Comparison of ENCODE assay signal across 15 cellular contexts in genomic region chr6:70079241-70079640, GRCh38.
DNase-seq lines count a peak whose midpoint lies in the region; ATAC-seq and TF ChIP-seq lines count a peak whose summit lies in the region.
"Had no signal": no experiment of that assay in that cellular context is flagged by ENCODE, and none has a peak within 500 bp of the region (broad histone marks: within the 10 kb centered on the region; RNA-seq: fewer than 3 reads in every experiment).

No MANE protein-coding gene starts in this region.

- no peak for TF ChIP-seq POLR2A in upper lobe of left lung (IDR thresholded peaks at IDR 0.05)

- no peaks in the 10 kb centered on the region for H3K4me1 ChIP-seq in upper lobe of left lung

- peak; percentile 67 for ATAC-seq in GM19351 (IDR thresholded peaks at IDR 0.05; ENCODE audit: unreplicated experiment)
- peak; percentile 50 for ATAC-seq in GM21786 (IDR thresholded peaks at IDR 0.05; ENCODE audit: unreplicated experiment)
- peak; percentile 61 for ATAC-seq in HG03521 (IDR thresholded peaks at IDR 0.05; ENCODE audit: unreplicated experiment)
- no peak for ATAC-seq in upper lobe of left lung (ENCODE audit: low FRiP score in 2 of 2)
- ATAC-seq: CD8-positive, alpha-beta T cell; K562; T-helper 17 cell had no signal

- no peak overlapping the region for H3K27ac ChIP-seq in upper lobe of left lung

- no peaks in the 10 kb centered on the region for H3K9me3 ChIP-seq in upper lobe of left lung

- no peaks in the 10 kb centered on the region for H3K27me3 ChIP-seq in upper lobe of left lung

- WGBS in upper lobe of left lung, 2 donors, result 88 to 90% methylated on average over 3 of the region's 3 CpGs

- DNase-seq in NCI-H82 treated with DMSO at 0.1 percent for 48 hours (lab: John Stamatoyannopoulos, UW; ENCODE audit: unreplicated experiment), result no peak
- DNase-seq in MV-4-11 (lab: John Stamatoyannopoulos, UW), result no peak
- DNase-seq in upper lobe of left lung, result no peak
- DNase-seq in putamen (ENCODE audit: low spot score), result no peak
- DNase-seq: CD8-positive, alpha-beta T cell; DMS79 treated with DMSO at 0.1 percent for 48 hours; NCI-H1092 treated with DMSO at 0.1 percent for 48 hours; NCI-H1694; NCI-H345; SHP77 treated with DMSO at 0.1 percent for 48 hours; T-helper 17 cell had no signal

- no peaks in the 10 kb centered on the region for H3K36me3 ChIP-seq in upper lobe of left lung

- H3K4me3 ChIP-seq in upper lobe of left lung, result no peak overlapping the region
- H3K4me3 ChIP-seq: K562 had no signal

- TF ChIP-seq EP300 in upper lobe of left lung (IDR thresholded peaks at IDR 0.05), result no peak

- no peak for TF ChIP-seq CTCF in upper lobe of left lung (IDR thresholded peaks at IDR 0.05)

Comparison
In these comparisons a context has a peak if more than half of its experiments do, and no peak if none do; other contexts are left out.
1. ATAC-seq: peak in GM19351 (single experiment), GM21786 (single experiment) and HG03521 (single experiment); none in upper lobe of left lung (0 of 2).